8 cellular contexts compared by ENCODE assay signal in genomic region chr12:54368709-54369596, GRCh38. TPM values are rescaled to one million over a fixed set of nuclear protein-coding genes. Genes with fewer than 3 reads are reported as not detected.
DNase-seq lines count a peak whose midpoint lies in the region; ATAC-seq and TF ChIP-seq lines count a peak whose summit lies in the region.

No MANE protein-coding gene starts in this region.

- H3K4me3 ChIP-seq in RWPE2 (ENCODE audit: severe bottlenecking), result no peak overlapping the region

- ATAC-seq in GM21619 (IDR thresholded peaks at IDR 0.05; ENCODE audit: unreplicated experiment) (peak; percentile 56), RWPE2 (ENCODE audit: low read depth) (peak; percentile 80)

- H3K9me3 ChIP-seq in RWPE2 (ENCODE audit: severe bottlenecking), result no peaks in the 10 kb centered on the region

- DNase-seq in DMS114 treated with DMSO at 0.1 percent for 48 hours (lab: John Stamatoyannopoulos, UW; ENCODE audit: unreplicated experiment) (peak; percentile 77), LHCN-M2 (ENCODE audit: low read depth) (peak; percentile 81), RWPE2 (ENCODE audit: low spot score) (no peak), foreskin melanocyte (peak; percentile 89), non-pigmented ciliary epithelial cell (ENCODE audit: low read depth) (peak; percentile 51), stromal cell of bone marrow (ENCODE audit: low read depth) (peak; percentile 78)
- DNase-seq in activated effector memory CD4-positive, alpha-beta T cell treated with Interleukin-2 at 50 U/mL for 16 hours, result peak; percentile 80

- TF ChIP-seq CTCF in RWPE2 (IDR thresholded peaks at IDR 0.05; ENCODE audit: poor library complexity, severe bottlenecking), result peak; percentile 90

- no peaks in the 10 kb centered on the region for H3K27me3 ChIP-seq in RWPE2 (ENCODE audit: insufficient read depth, poor library complexity, severe bottlenecking)

- peaks cover 32% of the 10 kb centered on the region for H3K36me3 ChIP-seq in RWPE2 (ENCODE audit: low read depth)

- peaks cover 27% of the 10 kb centered on the region for H3K4me1 ChIP-seq in RWPE2 (ENCODE audit: insufficient read depth, poor library complexity, severe bottlenecking)

- no peak overlapping the region for H3K27ac ChIP-seq in RWPE2 (ENCODE audit: poor library complexity, severe bottlenecking)

RNA-seq across cellular contexts. Expression of gene GPR84, which starts 4.7 kb away (rescaled TPM):
- total RNA-seq in LHCN-M2 (2014; rRNA removed), result not detected in 2 replicates
- not detected for polyA plus RNA-seq in LHCN-M2 (2012)

RNA-seq across cellular contexts. Expression of gene ZNF385A, which starts 15.6 kb away (rescaled TPM):
- total RNA-seq in LHCN-M2 (2014; rRNA removed), result 2.6 and 3.7 TPM in 2 replicates
- polyA plus RNA-seq in LHCN-M2 (2012), result 6.2 TPM

RNA-seq across cellular contexts. Expression of gene COPZ1, which starts 44.0 kb away (rescaled TPM):
- 124 and 186 TPM in 2 replicates for total RNA-seq in LHCN-M2 (2014; rRNA removed)
- polyA plus RNA-seq in LHCN-M2 (2012), result 318 TPM

RNA-seq across cellular contexts. Expression of gene ITGA5, which starts 50.1 kb away (rescaled TPM):
- total RNA-seq in LHCN-M2 (2014; rRNA removed), result 202 and 242 TPM in 2 replicates
- polyA plus RNA-seq in LHCN-M2 (2012), result 120 TPM
